Comparison of ENCODE assay signal across 28 cellular contexts in the genomic region with DNA sequence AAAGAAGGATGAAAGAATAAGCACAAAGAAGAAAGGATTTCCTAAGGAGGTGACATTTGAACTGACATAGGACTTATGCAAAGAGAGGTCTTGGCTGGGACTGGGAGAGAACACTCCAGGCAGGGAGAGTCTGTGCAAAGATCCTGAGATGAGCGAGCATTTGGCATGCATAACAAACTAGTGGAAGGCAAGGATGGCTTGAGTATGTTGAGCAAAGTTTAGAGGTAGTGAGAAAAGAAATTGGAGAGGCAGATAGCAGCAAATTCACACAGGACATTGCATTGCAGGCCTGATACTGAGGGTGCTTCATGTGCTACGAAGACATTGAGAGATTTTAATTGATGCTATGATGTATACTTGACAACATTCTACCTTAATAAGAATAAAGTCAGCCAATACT.
"Had no signal": no experiment of that assay in that cellular context is flagged by ENCODE, and none has a peak within 500 bp of the region (broad histone marks: within the 10 kb centered on the region; RNA-seq: fewer than 3 reads in every experiment).

No MANE protein-coding gene starts in this region.

- H3K36me3 Mint-ChIP-seq: stimulated activated effector memory CD8-positive, alpha-beta T cell treated with anti-CD3 and anti-CD28 coated beads, Interleukin-12 subunit alpha, Interleukin-12 subunit beta, amount 100 ng/mL, for 72 hours; stimulated activated naive B cell treated with anti-CD40 and anti-IgM and Interleukin-4, amounts not matched to agents 10 μg/mL and 1 μg/mL and 100 μg/mL, for 72 hours; type B pancreatic cell had no signal

- H3K27ac ChIP-seq: stomach, suprapubic skin, testis, thoracic aorta, thyroid gland, tibial artery, tibial nerve, transverse colon, upper lobe of left lung, upper lobe of right lung, uterus, vagina had no signal

- H3K4me1 Mint-ChIP-seq: stimulated activated effector memory CD8-positive, alpha-beta T cell treated with anti-CD3 and anti-CD28 coated beads, Interleukin-12 subunit alpha, Interleukin-12 subunit beta, amount 100 ng/mL, for 72 hours; stimulated activated memory B cell treated with anti-CD40 and anti-IgM and Interleukin-4, amounts not matched to agents 10 μg/mL and 1 μg/mL and 100 μg/mL, for 72 hours had no signal

- H3K9me3 ChIP-seq: suprapubic skin, testis, thoracic aorta, thyroid gland, transverse colon, uterus, vagina had no signal

- H3K4me1 ChIP-seq: stomach, suprapubic skin, testis, thyroid gland, tibial artery, tibial nerve, transverse colon, upper lobe of left lung, upper lobe of right lung, uterus, vagina had no signal

- H3K4me3 ChIP-seq: stomach, suprapubic skin, testis, thoracic aorta, thyroid gland, tibial artery, tibial nerve, transverse colon, upper lobe of left lung, upper lobe of right lung, uterus, vagina had no signal

- H3K27me3 Mint-ChIP-seq: stimulated activated naive CD8-positive, alpha-beta T cell treated with anti-CD3 and anti-CD28 coated beads, Interleukin-15, amount 100 ng/mL, for 72 hours; stimulated activated naive CD8-positive, alpha-beta T cell treated with anti-CD3 and anti-CD28 coated beads, Interleukin-15, Interleukin-2, amounts not matched to agents 100 ng/mL and 50 ng/mL, for 24 hours; type B pancreatic cell had no signal

- H3K27me3 ChIP-seq: stomach, suprapubic skin, testis, thyroid gland, tibial artery, tibial nerve, transverse colon, upper lobe of left lung, upper lobe of right lung, uterus, vagina had no signal

- ATAC-seq: stimulated activated effector memory CD8-positive, alpha-beta T cell treated with anti-CD3 and anti-CD28 coated beads, Interleukin-12 subunit alpha, Interleukin-12 subunit beta, amount 100 ng/mL, for 72 hours; stimulated activated memory B cell treated with anti-CD40 and anti-IgM and Interleukin-4, amounts not matched to agents 10 μg/mL and 1 μg/mL and 100 μg/mL, for 72 hours; stimulated activated naive B cell treated with anti-CD40 and anti-IgM and Interleukin-4, amounts not matched to agents 10 μg/mL and 1 μg/mL and 100 μg/mL, for 72 hours; stimulated activated naive CD8-positive, alpha-beta T cell treated with anti-CD3 and anti-CD28 coated beads, Interleukin-15, amount 100 ng/mL, for 72 hours; stimulated activated naive CD8-positive, alpha-beta T cell treated with anti-CD3 and anti-CD28 coated beads, Interleukin-15, Interleukin-2, amounts not matched to agents 100 U/mL and 50 U/mL, for 24 hours; upper lobe of right lung had no signal

- H3K4me3 Mint-ChIP-seq: stimulated activated effector memory CD8-positive, alpha-beta T cell treated with anti-CD3 and anti-CD28 coated beads, Interleukin-12 subunit alpha, Interleukin-12 subunit beta, amount 100 ng/mL, for 72 hours; stimulated activated memory B cell treated with anti-CD40 and anti-IgM and Interleukin-4, amounts not matched to agents 10 μg/mL and 1 μg/mL and 100 μg/mL, for 72 hours; stimulated activated naive B cell treated with anti-CD40 and anti-IgM and Interleukin-4, amounts not matched to agents 10 μg/mL and 1 μg/mL and 100 μg/mL, for 72 hours; stimulated activated naive CD8-positive, alpha-beta T cell treated with anti-CD3 and anti-CD28 coated beads, Interleukin-15, amount 100 ng/mL, for 72 hours; stimulated activated naive CD8-positive, alpha-beta T cell treated with anti-CD3 and anti-CD28 coated beads, Interleukin-15, Interleukin-2, amounts not matched to agents 100 ng/mL and 50 ng/mL, for 24 hours; type B pancreatic cell had no signal

- H3K36me3 ChIP-seq: stomach, suprapubic skin, thoracic aorta, thyroid gland, tibial artery, tibial nerve, transverse colon, upper lobe of left lung, upper lobe of right lung, uterus, vagina had no signal

- H3K27ac Mint-ChIP-seq: stimulated activated effector memory CD8-positive, alpha-beta T cell treated with anti-CD3 and anti-CD28 coated beads, Interleukin-12 subunit alpha, Interleukin-12 subunit beta, amount 100 ng/mL, for 72 hours; stimulated activated memory B cell treated with anti-CD40 and anti-IgM and Interleukin-4, amounts not matched to agents 10 μg/mL and 1 μg/mL and 100 μg/mL, for 72 hours; stimulated activated naive B cell treated with anti-CD40 and anti-IgM and Interleukin-4, amounts not matched to agents 10 μg/mL and 1 μg/mL and 100 μg/mL, for 72 hours; stimulated activated naive CD8-positive, alpha-beta T cell treated with anti-CD3 and anti-CD28 coated beads, Interleukin-15, amount 100 ng/mL, for 72 hours; stimulated activated naive CD8-positive, alpha-beta T cell treated with anti-CD3 and anti-CD28 coated beads, Interleukin-15, Interleukin-2, amounts not matched to agents 100 ng/mL and 50 ng/mL, for 24 hours; type B pancreatic cell had no signal

- DNase-seq: stimulated activated CD4-positive, alpha-beta T cell treated with anti-CD3 and anti-CD28 coated beads, Interleukin-2, amount 100 ng/mL, for 48 hours; stimulated activated CD4-positive, alpha-beta T cell treated with anti-CD3 and anti-CD28 coated beads, Interleukin-4, amount 100 ng/mL, for 1 hour; stimulated activated CD4-positive, alpha-beta T cell treated with anti-CD3 and anti-CD28 coated beads, Interleukin-4, amount 100 ng/mL, for 24 hours; stimulated activated CD4-positive, alpha-beta T cell treated with anti-CD3 and anti-CD28 coated beads, Interleukin-4, amount 100 ng/mL, for 4 hours; stimulated activated CD8-positive, alpha-beta memory T cell treated with anti-CD3 and anti-CD28 coated beads, Interleukin-4, amount 100 ng/mL, for 48 hours; stimulated activated naive B cell treated with anti-CD40 and anti-IgM and Interleukin-4, amounts not matched to agents 10 μg/mL and 1 μg/mL and 100 μg/mL, for 72 hours; stimulated activated naive CD4-positive, alpha-beta T cell; stimulated activated naive CD4-positive, alpha-beta T cell treated with Interleukin-2 at 50 U/mL for 16 hours; stimulated activated naive CD8-positive, alpha-beta T cell treated with anti-CD3 and anti-CD28 coated beads, Interleukin-15, amount 100 ng/mL, for 72 hours; stimulated activated naive CD8-positive, alpha-beta T cell treated with anti-CD3 and anti-CD28 coated beads, Interleukin-15, Interleukin-2, amounts not matched to agents 100 U/mL and 50 U/mL, for 24 hours; stomach; substantia nigra; testis; thyroid gland; tibial artery; transverse colon; trophoblast cell; upper lobe of left lung; upper lobe of right lung; uterus had no signal
